In genomic region chr5:160957312-160957711, GRCh38 we compare ENCODE assay signal across 21 cellular contexts.
DNase-seq lines count a peak whose midpoint lies in the region; ATAC-seq and TF ChIP-seq lines count a peak whose summit lies in the region.
"Had no signal": no experiment of that assay in that cellular context is flagged by ENCODE, and none has a peak within 500 bp of the region (broad histone marks: within the 10 kb centered on the region; RNA-seq: fewer than 3 reads in every experiment).

No MANE protein-coding gene starts in this region.

- H3K4me3 Mint-ChIP-seq in activated T-cell treated with anti-CD3 and anti-CD28 coated beads, Interleukin-2, amount 50 U/mL, for 4 hours = no peak overlapping the region
- no peak overlapping the region for H3K4me3 Mint-ChIP-seq in activated T-cell treated with anti-CD3 and anti-CD28 coated beads, Interleukin-2, amount 50 U/mL, for 24 hours
- no peak overlapping the region for H3K4me3 Mint-ChIP-seq in stimulated activated effector memory CD8-positive, alpha-beta T cell treated with anti-CD3 and anti-CD28 coated beads, Interleukin-12 subunit alpha, Interleukin-12 subunit beta, amount 100 ng/mL, for 72 hours
- no peak overlapping the region for H3K4me3 Mint-ChIP-seq in glutamatergic neuron (ENCODE audit: unreplicated experiment)
- H3K4me3 Mint-ChIP-seq: activated CD8-positive, alpha-beta T cell treated with anti-CD3 and anti-CD28 coated beads for 36 hours; natural killer cell had no signal

- peak; percentile 21 to 23 for ATAC-seq in activated T-cell treated with anti-CD3 and anti-CD28 coated beads, Interleukin-2, amount 50 U/mL, for 4 hours
- ATAC-seq in HG02623 (IDR thresholded peaks at IDR 0.05; ENCODE audit: unreplicated experiment) (peak; percentile 47), HG03175 (IDR thresholded peaks at IDR 0.05; ENCODE audit: unreplicated experiment) (peak; percentile 55)
- peak; percentile 80 for ATAC-seq in stimulated activated effector memory CD8-positive, alpha-beta T cell treated with anti-CD3 and anti-CD28 coated beads, Interleukin-12 subunit alpha, Interleukin-12 subunit beta, amount 100 ng/mL, for 72 hours
- ATAC-seq: activated CD8-positive, alpha-beta T cell treated with anti-CD3 and anti-CD28 coated beads for 36 hours; natural killer cell had no signal

- no peak for DNase-seq in activated T-cell treated with anti-CD3 and anti-CD28 coated beads, Interleukin-2, amount 50 U/mL, for 4 hours
- no peak for DNase-seq in activated T-cell treated with anti-CD3 and anti-CD28 coated beads, Interleukin-2, amount 50 U/mL, for 24 hours
- no peak for DNase-seq in stimulated activated effector memory CD8-positive, alpha-beta T cell treated with anti-CD3 and anti-CD28 coated beads, Interleukin-12 subunit alpha, Interleukin-12 subunit beta, amount 100 ng/mL, for 72 hours (ENCODE audit: low spot score in 2 of 2)
- DNase-seq in NCI-H524 treated with DMSO at 0.1 percent for 48 hours (lab: John Stamatoyannopoulos, UW) = no peak
- no peak for DNase-seq in DMS153 treated with DMSO at 0.1 percent for 48 hours (lab: John Stamatoyannopoulos, UW; ENCODE audit: unreplicated experiment)
- no peak for DNase-seq in glutamatergic neuron
- DNase-seq: 8988T; activated CD8-positive, alpha-beta T cell treated with anti-CD3 and anti-CD28 coated beads for 36 hours; amniotic stem cell; central memory CD4-positive, alpha-beta T cell; DMS53; effector CD4-positive, alpha-beta T cell; mammary epithelial cell; natural killer cell; NCI-H1417 treated with DMSO at 0.1 percent for 48 hours; NCI-H345; stimulated activated naive CD4-positive, alpha-beta T cell treated with Interleukin-2 at 50 U/mL for 16 hours; T-helper 1 cell; upper lobe of left lung had no signal

- H3K27ac Mint-ChIP-seq in activated T-cell treated with anti-CD3 and anti-CD28 coated beads, Interleukin-2, amount 50 U/mL, for 24 hours = no peak overlapping the region
- H3K27ac Mint-ChIP-seq in stimulated activated effector memory CD8-positive, alpha-beta T cell treated with anti-CD3 and anti-CD28 coated beads, Interleukin-12 subunit alpha, Interleukin-12 subunit beta, amount 100 ng/mL, for 72 hours = no peak overlapping the region
- no peak overlapping the region for H3K27ac Mint-ChIP-seq in glutamatergic neuron (ENCODE audit: unreplicated experiment)
- H3K27ac Mint-ChIP-seq: activated CD8-positive, alpha-beta T cell treated with anti-CD3 and anti-CD28 coated beads for 36 hours; natural killer cell had no signal

- H3K36me3 Mint-ChIP-seq in activated T-cell treated with anti-CD3 and anti-CD28 coated beads, Interleukin-2, amount 50 U/mL, for 4 hours (ENCODE audit: insufficient read depth) = no peaks in the 10 kb centered on the region
- H3K36me3 Mint-ChIP-seq in activated T-cell treated with anti-CD3 and anti-CD28 coated beads, Interleukin-2, amount 50 U/mL, for 24 hours (ENCODE audit: low read depth) = no peaks in the 10 kb centered on the region
- H3K36me3 Mint-ChIP-seq in stimulated activated effector memory CD8-positive, alpha-beta T cell treated with anti-CD3 and anti-CD28 coated beads, Interleukin-12 subunit alpha, Interleukin-12 subunit beta, amount 100 ng/mL, for 72 hours = no peaks in the 10 kb centered on the region
- H3K36me3 Mint-ChIP-seq in glutamatergic neuron (ENCODE audit: unreplicated experiment) = no peaks in the 10 kb centered on the region
- H3K36me3 Mint-ChIP-seq: natural killer cell had no signal

- H3K4me1 Mint-ChIP-seq in activated T-cell treated with anti-CD3 and anti-CD28 coated beads, Interleukin-2, amount 50 U/mL, for 4 hours (ENCODE audit: low read depth) = no peaks in the 10 kb centered on the region
- H3K4me1 Mint-ChIP-seq in activated T-cell treated with anti-CD3 and anti-CD28 coated beads, Interleukin-2, amount 50 U/mL, for 24 hours (ENCODE audit: low read depth) = no peaks in the 10 kb centered on the region
- H3K4me1 Mint-ChIP-seq in stimulated activated effector memory CD8-positive, alpha-beta T cell treated with anti-CD3 and anti-CD28 coated beads, Interleukin-12 subunit alpha, Interleukin-12 subunit beta, amount 100 ng/mL, for 72 hours = no peaks in the 10 kb centered on the region
- H3K4me1 Mint-ChIP-seq in glutamatergic neuron (ENCODE audit: low read depth, unreplicated experiment) = no peaks in the 10 kb centered on the region
- H3K4me1 Mint-ChIP-seq: natural killer cell had no signal

- H3K9me3 Mint-ChIP-seq in activated T-cell treated with anti-CD3 and anti-CD28 coated beads, Interleukin-2, amount 50 U/mL, for 4 hours = no peaks in the 10 kb centered on the region
- H3K9me3 Mint-ChIP-seq in activated T-cell treated with anti-CD3 and anti-CD28 coated beads, Interleukin-2, amount 50 U/mL, for 24 hours = no peaks in the 10 kb centered on the region
- no peaks in the 10 kb centered on the region for H3K9me3 Mint-ChIP-seq in stimulated activated effector memory CD8-positive, alpha-beta T cell treated with anti-CD3 and anti-CD28 coated beads, Interleukin-12 subunit alpha, Interleukin-12 subunit beta, amount 100 ng/mL, for 72 hours
- H3K9me3 Mint-ChIP-seq in glutamatergic neuron (ENCODE audit: unreplicated experiment) = no peaks in the 10 kb centered on the region
- H3K9me3 Mint-ChIP-seq: activated CD8-positive, alpha-beta T cell treated with anti-CD3 and anti-CD28 coated beads for 36 hours had no signal

- TF ChIP-seq CTCF in glutamatergic neuron (IDR thresholded peaks at IDR 0.05; ENCODE audit: partially characterized antibody, unreplicated experiment) = no peak

- peaks cover 2% of the 10 kb centered on the region for H3K27me3 Mint-ChIP-seq in activated T-cell treated with anti-CD3 and anti-CD28 coated beads, Interleukin-2, amount 50 U/mL, for 4 hours (ENCODE audit: low read depth)
- H3K27me3 Mint-ChIP-seq in activated T-cell treated with anti-CD3 and anti-CD28 coated beads, Interleukin-2, amount 50 U/mL, for 24 hours = peaks cover 6% of the 10 kb centered on the region
- H3K27me3 Mint-ChIP-seq in glutamatergic neuron (ENCODE audit: unreplicated experiment) = no peaks in the 10 kb centered on the region

Comparison
In these comparisons a context has a peak if more than half of its experiments do, and no peak if none do; other contexts are left out.
1. ATAC-seq: peak in every context shown above with its lines; median percentile 80 in stimulated activated effector memory CD8-positive, alpha-beta T cell treated with anti-CD3 and anti-CD28 coated beads, Interleukin-12 subunit alpha, Interleukin-12 subunit beta, amount 100 ng/mL, for 72 hours; 55 in HG03175; 47 in HG02623; 22 in activated T-cell treated with anti-CD3 and anti-CD28 coated beads, Interleukin-2, amount 50 U/mL, for 4 hours.